In the genomic region with DNA sequence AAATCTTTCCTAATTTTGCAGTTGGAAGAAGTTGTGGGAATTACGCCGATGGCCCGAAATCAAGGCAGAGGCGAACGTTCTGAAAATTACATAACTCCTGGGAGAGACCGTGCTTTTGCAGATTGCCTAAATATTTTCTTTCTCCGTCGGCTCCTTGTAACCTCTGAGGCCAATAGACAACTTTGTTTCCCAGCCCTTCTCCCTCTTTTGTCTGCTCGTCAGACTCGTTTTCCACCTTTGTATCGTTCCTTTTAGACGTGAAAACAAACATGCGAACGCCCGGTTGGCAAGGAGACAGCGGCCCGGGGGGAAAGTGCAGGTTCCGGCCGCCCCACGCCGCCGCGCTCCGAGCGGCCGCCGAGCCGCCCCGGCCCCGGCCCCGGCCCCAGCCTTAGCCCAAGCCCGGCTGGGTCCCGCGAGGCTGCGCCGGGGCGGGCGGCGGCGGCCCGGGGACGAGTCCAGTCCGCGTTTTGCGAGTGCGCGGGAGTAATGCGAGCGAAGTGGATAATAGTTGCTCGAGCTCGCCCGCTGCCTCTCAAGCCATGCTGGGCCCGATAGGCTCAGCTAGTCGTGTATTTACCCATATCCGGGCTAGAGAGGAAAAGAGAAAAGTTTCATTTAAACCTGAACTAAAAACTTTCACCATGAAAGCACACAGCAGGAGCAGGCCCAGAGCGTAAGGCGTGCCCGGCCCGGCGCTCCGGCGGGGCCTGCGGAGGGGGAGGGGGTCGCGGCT, we compare ENCODE assay signal across 8 cellular contexts.
DNase-seq lines count a peak whose midpoint lies in the region; ATAC-seq and TF ChIP-seq lines count a peak whose summit lies in the region.

A gene (plus strand): TSS at position 538 of the 736 bp plus-strand sequence. CDS start 303 bp downstream, outside the sequence.

- H3K27me3 ChIP-seq in muscle layer of duodenum (ENCODE audit: low read depth, low read length): no peaks in the 10 kb centered on the region

- no peaks in the 10 kb centered on the region for H3K9me3 ChIP-seq in muscle layer of duodenum (ENCODE audit: control insufficient read depth in 1 of 2, low read length in 2 of 2)

- H3K36me3 ChIP-seq in muscle layer of duodenum (ENCODE audit: control insufficient read depth in 1 of 2, insufficient read depth in 2 of 2, low read length in 2 of 2): peaks cover 0 to 7% of the 10 kb centered on the region in 2 donors

- peaks cover 12 to 14% of the 10 kb centered on the region in 2 donors for H3K4me1 ChIP-seq in muscle layer of duodenum (ENCODE audit: control insufficient read depth in 1 of 2, insufficient read depth in 2 of 2, low read length in 2 of 2)

- peak; percentile 61 for TF ChIP-seq POLR2A in erythroblast (IDR thresholded peaks at IDR 0.05; ENCODE audit: low read length)

- peak; percentile 41 for ATAC-seq in GM19438 (IDR thresholded peaks at IDR 0.05; ENCODE audit: low read depth, unreplicated experiment)

- DNase-seq in CMK (ENCODE audit: low read depth) (peak; percentile 38), HK-2 (ENCODE audit: unreplicated experiment) (peak; percentile 69), OCI-M1 (lab: John Stamatoyannopoulos, UW) (peak; percentile 83), activated T-cell treated with anti-CD3 and anti-CD28 coated beads for 48 hours (ENCODE audit: low read depth) (peak; percentile 69), erythroblast (lab: John Stamatoyannopoulos, UW) (peak; percentile 87 to 92)
- peak; percentile 40 for DNase-seq in stimulated activated CD8-positive, alpha-beta memory T cell treated with anti-CD3 and anti-CD28 coated beads, Interleukin-7, amount 100 ng/mL, for 24 hours (ENCODE audit: low read depth)

- peak within 1 kb of the TSS; percentile 99 for H3K27ac ChIP-seq in muscle layer of duodenum (ENCODE audit: low read length)

- H3K4me3 ChIP-seq in muscle layer of duodenum (ENCODE audit: low read depth in 1 of 2, low read length in 2 of 2): peak within 1 kb of the TSS; percentile 82 to 90

Comparison
In these comparisons a context has a peak if more than half of its experiments do, and no peak if none do; other contexts are left out.
1. Peak in every context shown above with its lines: DNase-seq, ATAC-seq, H3K4me3 ChIP-seq and H3K27ac ChIP-seq.
2. DNase-seq: peak in every context shown above with its lines; median percentile 90 in erythroblast; 83 in OCI-M1; 69 in HK-2; 69 in activated T-cell treated with anti-CD3 and anti-CD28 coated beads for 48 hours; 40 in stimulated activated CD8-positive, alpha-beta memory T cell treated with anti-CD3 and anti-CD28 coated beads, Interleukin-7, amount 100 ng/mL, for 24 hours; 38 in CMK.